ENCODE assay signal across 8 cellular contexts in genomic region chr11:115941481-115941993, GRCh38.
DNase-seq lines count a peak whose midpoint lies in the region; ATAC-seq and TF ChIP-seq lines count a peak whose summit lies in the region.

No MANE protein-coding gene starts in this region.

- WGBS in adrenal gland, 4 donors = 82 to 86% (median 84%) methylated on average over 15 of the region's 15 CpGs
- WGBS in hepatocyte (ENCODE audit: low lambda C conversion rate, missing lambda C conversion rate) = 82% methylated on average over 15 of the region's 15 CpGs

- H3K79me2 ChIP-seq in hepatocyte = no peaks in the 10 kb centered on the region

- no peaks in the 10 kb centered on the region for H4K20me1 ChIP-seq in hepatocyte (ENCODE audit: insufficient read depth, poor library complexity, severe bottlenecking)

- no peaks in the 10 kb centered on the region for H3K9me3 ChIP-seq in adrenal gland (replicated peaks in 1 of 3)
- H3K9me3 ChIP-seq in SJCRH30 (replicated peaks) = no peaks in the 10 kb centered on the region
- no peaks in the 10 kb centered on the region for H3K9me3 ChIP-seq in hepatocyte (ENCODE audit: low read depth)

- no peak overlapping the region for H3K4me2 ChIP-seq in hepatocyte

- TF ChIP-seq CTCF in adrenal gland (IDR thresholded peaks at IDR 0.05) (no peak), hepatocyte (IDR thresholded peaks at IDR 0.05; ENCODE audit: poor library complexity) (no peak)

- DNase-seq in HS-5 (ENCODE audit: low read depth) = peak; percentile 50
- DNase-seq in adrenal gland = peak in 6 of 7 donors; percentile 12 to 65 (median 44)
- DNase-seq in left ventricle myocardium superior = peak; percentile 68
- DNase-seq in stromal cell of bone marrow (ENCODE audit: low read depth) = peak; percentile 98
- no peak for DNase-seq in SJCRH30
- no peak for DNase-seq in NCI-H446 (lab: John Stamatoyannopoulos, UW)
- no peak for DNase-seq in midbrain (lab: John Stamatoyannopoulos, UW)
- DNase-seq in hepatocyte (ENCODE audit: low spot score) = no peak

- H3K27me3 ChIP-seq in adrenal gland (no peaks in the 10 kb centered on the region), SJCRH30 (no peaks in the 10 kb centered on the region), hepatocyte (peaks cover 26% of the 10 kb centered on the region)

- TF ChIP-seq POLR2A in adrenal gland (IDR thresholded peaks at IDR 0.05) = no peak

- H3K4me3 ChIP-seq in adrenal gland = no peak overlapping the region
- H3K4me3 ChIP-seq in SJCRH30 = no peak overlapping the region
- H3K4me3 ChIP-seq in hepatocyte = no peak overlapping the region

- H3K27ac ChIP-seq in adrenal gland = peak overlapping the region in 1 of 5 donors; percentile 31
- no peak overlapping the region for H3K27ac ChIP-seq in SJCRH30
- H3K27ac ChIP-seq in hepatocyte = no peak overlapping the region

- peak; percentile 88 for ATAC-seq in left ventricle myocardium superior

- intact Hi-C loops in adrenal gland (cut with DNase I) (no loop called here), left ventricle myocardium superior (cut with micrococcal nuclease) (no loop called here)

- H3K36me3 ChIP-seq in adrenal gland (replicated peaks in 1 of 2) (no peaks in the 10 kb centered on the region), SJCRH30 (no peaks in the 10 kb centered on the region), hepatocyte (replicated peaks; ENCODE audit: insufficient read depth, low read depth) (no peaks in the 10 kb centered on the region)

- no peaks in the 10 kb centered on the region for H3K9me2 ChIP-seq in hepatocyte (replicated peaks; ENCODE audit: insufficient read depth)

- H3K4me1 ChIP-seq in adrenal gland (replicated peaks in 1 of 2) (no peaks in the 10 kb centered on the region), SJCRH30 (no peaks in the 10 kb centered on the region), hepatocyte (ENCODE audit: insufficient read depth) (no peaks in the 10 kb centered on the region)

- no peak overlapping the region for H2AFZ ChIP-seq in hepatocyte

Comparison
In these comparisons a context has a peak if more than half of its experiments do, and no peak if none do; other contexts are left out.
1. DNase-seq: peak in HS-5 (single experiment), adrenal gland (6 of 7), left ventricle myocardium superior (single experiment) and stromal cell of bone marrow (single experiment); none in SJCRH30 (0 of 2), NCI-H446 (0 of 2), midbrain (single experiment) and hepatocyte (single experiment).